ENCODE assay signal across 8 cellular contexts in the genomic region with DNA sequence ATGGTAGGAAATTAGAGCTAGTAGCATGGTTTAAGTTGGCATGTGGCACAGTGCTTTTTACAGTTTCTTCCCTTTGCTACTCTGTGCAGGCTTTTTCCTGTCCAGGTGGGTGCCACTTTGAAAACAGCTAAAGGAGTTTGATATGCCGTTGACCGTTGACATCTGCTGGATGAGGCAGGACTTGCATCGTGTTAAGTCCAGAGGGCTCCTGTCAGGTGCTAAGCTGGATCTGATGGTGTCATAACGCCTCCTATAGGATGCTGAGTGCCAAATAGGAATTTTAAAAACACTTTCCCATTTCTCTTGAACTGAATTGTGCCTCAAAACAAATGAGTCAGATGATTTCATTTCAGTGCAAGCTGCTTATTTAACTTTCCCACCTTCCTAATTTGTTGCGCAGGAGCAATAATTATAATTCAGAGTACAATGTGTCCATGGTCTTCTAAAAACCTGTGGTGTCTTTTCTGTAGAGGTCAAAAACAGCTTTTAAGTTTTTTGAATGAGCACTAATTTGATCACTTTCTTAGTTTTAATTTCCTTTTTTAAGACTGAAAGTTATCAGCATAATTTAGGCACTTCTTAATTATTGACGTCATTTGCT.
A peak's percentile ranks its signal among the peaks of the same experiment; 100 is the strongest.
DNase-seq lines count a peak whose midpoint lies in the region; FAIRE-seq and TF ChIP-seq lines count a peak whose summit lies in the region.

No MANE protein-coding gene starts in this region.

- in situ Hi-C loops in T47D (cut with HindIII; ENCODE audit: low pct_unique_long_range_greater_than_20kb, low sequenced_read_pairs): no loop called here

- FAIRE-seq in H54 (lab: Jason Lieb, UNC): peak; percentile 92
- FAIRE-seq in urothelium cell line (lab: Jason Lieb, UNC): no peak

- TF ChIP-seq POLR2A in H54 (IDR thresholded peaks at IDR 0.05; ENCODE audit: low read depth, low read length): no peak

- peak; percentile 3 for DNase-seq in NCI-H2029 (lab: John Stamatoyannopoulos, UW)
- DNase-seq in NCI-H2029 treated with DMSO at 0.1 percent for 48 hours (lab: John Stamatoyannopoulos, UW): no peak
- peak; percentile 51 for DNase-seq in H54 (ENCODE audit: insufficient read length, low spot score)
- peak; percentile 83 for DNase-seq in LoVo (ENCODE audit: low spot score)
- peak; percentile 14 for DNase-seq in OCI-M2 (lab: John Stamatoyannopoulos, UW; ENCODE audit: unreplicated experiment)
- peak; percentile 58 to 93 for DNase-seq in T47D (ENCODE audit: low read depth in 1 of 2, low spot score in 1 of 2)
- peak; percentile 38 for DNase-seq in kidney glomerular epithelial cell (lab: John Stamatoyannopoulos, UW)
- DNase-seq in urothelium cell line (ENCODE audit: low spot score): peak; percentile 77
